In genomic region chr10:96646774-96647173, GRCh38 we compare ENCODE assay signal across 20 cellular contexts. TPM values are rescaled to one million over a fixed set of nuclear protein-coding genes. Genes with fewer than 3 reads are reported as not detected.
DNase-seq lines count a peak whose midpoint lies in the region; ATAC-seq, FAIRE-seq and TF ChIP-seq lines count a peak whose summit lies in the region.
"Had no signal": no experiment of that assay in that cellular context is flagged by ENCODE, and none has a peak within 500 bp of the region (broad histone marks: within the 10 kb centered on the region; RNA-seq: fewer than 3 reads in every experiment).

No MANE protein-coding gene starts in this region.

- peaks cover 0 to 99% (median 22%) of the 10 kb centered on the region in 11 experiments; a peak in 17 of 22 replicates for H4K20me1 ChIP-seq in BLaER1 treated with 17β-estradiol and CSF1 and Interleukin-3, amounts not matched to agents 10 nM and 100 nM

- H3K27me3 ChIP-seq in BLaER1 treated with 17β-estradiol and CSF1 and Interleukin-3, amounts not matched to agents 10 nM and 100 nM, result no peaks in the 10 kb centered on the region
- H3K27me3 ChIP-seq in right lobe of liver (no peaks in the 10 kb centered on the region), H7 (ENCODE audit: control insufficient read depth, insufficient read depth, low read length) (no peaks in the 10 kb centered on the region)
- H3K27me3 ChIP-seq: adrenal gland, upper lobe of right lung had no signal

- peak overlapping the region; percentile 34 to 96 (median 67); a peak in 21 of 22 replicates for H3K27ac ChIP-seq in BLaER1 treated with 17β-estradiol and CSF1 and Interleukin-3, amounts not matched to agents 10 nM and 100 nM
- H3K27ac ChIP-seq in right lobe of liver, result peak overlapping the region; percentile 60 to 90 (median 80)
- H3K27ac ChIP-seq: upper lobe of right lung had no signal

- 21% methylated on average over 3 of the region's 3 CpGs for WGBS in right lobe of liver (ENCODE audit: insufficient coverage, low coverage, low lambda C conversion rate, missing lambda C conversion rate)

- TF ChIP-seq POLR2A in GM12891 (IDR thresholded peaks at IDR 0.05; ENCODE audit: low read depth, low read length), result no peak
- TF ChIP-seq POLR2A in right lobe of liver (IDR thresholded peaks at IDR 0.05), result no peak

- peaks cover 91 to 100% (median 99%) of the 10 kb centered on the region in 11 experiments for H3K36me3 ChIP-seq in BLaER1 treated with 17β-estradiol and CSF1 and Interleukin-3, amounts not matched to agents 10 nM and 100 nM
- H3K36me3 ChIP-seq in right lobe of liver, result peaks cover 6 to 46% (median 11%) of the 10 kb centered on the region in 4 donors
- no peaks in the 10 kb centered on the region for H3K36me3 ChIP-seq in H7 (replicated peaks; ENCODE audit: control insufficient read depth, insufficient read depth, low read length)
- H3K36me3 ChIP-seq: adrenal gland, upper lobe of right lung had no signal

- H3K4me2 ChIP-seq in BLaER1 treated with 17β-estradiol and CSF1 and Interleukin-3, amounts not matched to agents 10 nM and 100 nM, result peak overlapping the region; percentile 71 to 98 (median 91)

- DNase-seq in GM12891 (ENCODE audit: insufficient read length, low spot score) (no peak), SKM-1 treated with dmso at 0.1 percent for 144 hours (lab: John Stamatoyannopoulos, UW; ENCODE audit: unreplicated experiment) (peak; percentile 42), right lobe of liver (no peak), DMS 273 (lab: John Stamatoyannopoulos, UW; ENCODE audit: unreplicated experiment) (no peak), epidermal melanocyte (ENCODE audit: insufficient read length, low spot score) (no peak), H7 (no peak)
- DNase-seq: activated CD4-positive, CD25-positive, alpha-beta regulatory T cell; activated T-cell treated with anti-CD3 and anti-CD28 coated beads, Interleukin-2, amount 50 U/mL, for 1 hour; adrenal gland; HCEC 1CT; IMR-90; mesendoderm; NCI-H1436; NCI-H446; occipital lobe; stimulated activated CD4-positive, alpha-beta T cell treated with anti-CD3 and anti-CD28 coated beads, Interleukin-4, amount 100 ng/mL, for 4 hours; T-cell; upper lobe of right lung had no signal

- H3K9ac ChIP-seq in BLaER1 treated with 17β-estradiol and CSF1 and Interleukin-3, amounts not matched to agents 10 nM and 100 nM, result peak overlapping the region in 9 of 11 experiments; percentile 1 to 84 (median 31); a peak in 13 of 22 replicates

- H3K4me1 ChIP-seq in BLaER1 treated with 17β-estradiol and CSF1 and Interleukin-3, amounts not matched to agents 10 nM and 100 nM, result peaks cover 92 to 100% (median 98%) of the 10 kb centered on the region in 10 experiments
- H3K4me1 ChIP-seq in right lobe of liver, result peaks cover 0 to 53% (median 15%) of the 10 kb centered on the region in 4 donors
- H3K4me1 ChIP-seq: adrenal gland had no signal

- intact Hi-C loops in right lobe of liver (cut with DNase I), result no loop called here

- H3K9me3 ChIP-seq in BLaER1 treated with 17β-estradiol and CSF1 and Interleukin-3, amounts not matched to agents 10 nM and 100 nM (replicated peaks in 1 of 11), result no peaks in the 10 kb centered on the region
- H3K9me3 ChIP-seq in right lobe of liver, result no peaks in the 10 kb centered on the region
- H3K9me3 ChIP-seq: adrenal gland, upper lobe of right lung had no signal

- ATAC-seq in right lobe of liver (peak in 3 of 4 donors; percentile 16 to 44 (median 27)), esophagus mucosa (no peak)
- ATAC-seq: T-cell, upper lobe of right lung had no signal

- peak overlapping the region in 1 of 10 experiments; percentile 5; a peak in 1 of 20 replicates for H3K4me3 ChIP-seq in BLaER1 treated with 17β-estradiol and CSF1 and Interleukin-3, amounts not matched to agents 10 nM and 100 nM
- H3K4me3 ChIP-seq in right lobe of liver, result no peak overlapping the region
- H3K4me3 ChIP-seq in H7 (ENCODE audit: insufficient read depth, low read depth, low read length), result no peak overlapping the region
- H3K4me3 ChIP-seq: adrenal gland, upper lobe of right lung had no signal

- no peak for FAIRE-seq in GM12891 (lab: Jason Lieb, UNC)

- TF ChIP-seq CTCF in right lobe of liver (IDR thresholded peaks at IDR 0.05), result no peak

TF ChIP-seq in GM12891, 5 proteins besides CTCF, POLR2A, EP300 and RAD21:
- TF ChIP-seq SPI1 (IDR thresholded peaks at IDR 0.05; ENCODE audit: low read depth, low read length) (peak; percentile 28; the same call in 1 of the 2 replicates), POLR2AphosphoS5 (IDR thresholded peaks at IDR 0.05; ENCODE audit: low read depth, low read length) (no peak)

RNA-seq across cellular contexts. Expression of gene TM9SF3, which starts 60.0 kb away (rescaled TPM):
- 22.8 TPM for polyA plus RNA-seq in GM12891 (2012; ENCODE audit: low read depth, missing spikeins)
- 10 to 100 TPM; 45.0 to 96.6 (median 71.8) TPM for total RNA-seq in right lobe of liver
- total RNA-seq in esophagus mucosa, result 60.7 TPM
- total RNA-seq in H7 (2014; rRNA removed; shearing (Covaris generic)), result 33.6 and 42.2 TPM in 2 replicates
